ENCODE assay signal across 31 cellular contexts in the genomic region with DNA sequence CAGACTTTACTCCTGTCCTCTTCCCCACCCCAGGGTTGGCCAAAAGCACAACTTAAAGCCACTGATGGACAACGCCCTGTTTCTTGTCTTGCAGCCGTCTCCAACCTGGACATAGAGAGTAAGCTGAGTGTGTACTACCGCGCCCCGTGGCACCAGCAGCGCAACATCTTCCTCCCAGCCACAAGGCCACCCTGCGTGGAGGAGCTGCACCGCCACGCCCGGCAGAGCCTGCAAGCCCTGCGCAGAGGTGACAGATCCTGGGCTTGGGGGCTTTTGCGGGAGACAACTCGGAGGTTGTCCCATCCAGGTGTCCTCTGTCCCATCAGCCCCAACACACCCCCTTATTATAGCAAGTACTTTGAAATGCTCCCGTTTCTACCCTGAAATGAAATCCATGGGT.
"Had no signal": no experiment of that assay in that cellular context is flagged by ENCODE, and none has a peak within 500 bp of the region (broad histone marks: within the 10 kb centered on the region; RNA-seq: fewer than 3 reads in every experiment).

No MANE protein-coding gene starts in this region.

- H3K27me3 ChIP-seq: MG63 had no signal

- H3K4me3 ChIP-seq: MG63 had no signal

- H3K9me3 ChIP-seq: MG63 had no signal

- DNase-seq: Karpas-422, Kasumi-1, MG63, MM.1S, MV-4-11, NCI-H1048, NCI-H1092, NCI-H1105, NCI-H1105 treated with DMSO at 0.1 percent for 48 hours, NCI-H1417 treated with DMSO at 0.1 percent for 48 hours, NCI-H1436, NCI-H1436 treated with DMSO at 0.1 percent for 48 hours, NCI-H146, NCI-H1694, NCI-H1694 treated with DMSO at 0.1 percent for 48 hours, NCI-H187, NCI-H187 treated with DMSO at 0.1 percent for 48 hours, NCI-H1930, NCI-H2029, NCI-H2029 treated with DMSO at 0.1 percent for 48 hours, NCI-H2081, NCI-H2081 treated with DMSO at 0.1 percent for 48 hours, NCI-H2107, NCI-H2171, NCI-H2171 treated with DMSO at 0.1 percent for 48 hours, NCI-H2227 treated with DMSO at 0.1 percent for 48 hours, NCI-H226, NCI-H446, NCI-H446 treated with DMSO at 0.1 percent for 48 hours, NCI-H510A, NCI-H510A treated with DMSO at 0.1 percent for 48 hours had no signal

- H3K36me3 ChIP-seq: MG63 had no signal
